1 cellular context compared by ENCODE assay signal in the genomic region with DNA sequence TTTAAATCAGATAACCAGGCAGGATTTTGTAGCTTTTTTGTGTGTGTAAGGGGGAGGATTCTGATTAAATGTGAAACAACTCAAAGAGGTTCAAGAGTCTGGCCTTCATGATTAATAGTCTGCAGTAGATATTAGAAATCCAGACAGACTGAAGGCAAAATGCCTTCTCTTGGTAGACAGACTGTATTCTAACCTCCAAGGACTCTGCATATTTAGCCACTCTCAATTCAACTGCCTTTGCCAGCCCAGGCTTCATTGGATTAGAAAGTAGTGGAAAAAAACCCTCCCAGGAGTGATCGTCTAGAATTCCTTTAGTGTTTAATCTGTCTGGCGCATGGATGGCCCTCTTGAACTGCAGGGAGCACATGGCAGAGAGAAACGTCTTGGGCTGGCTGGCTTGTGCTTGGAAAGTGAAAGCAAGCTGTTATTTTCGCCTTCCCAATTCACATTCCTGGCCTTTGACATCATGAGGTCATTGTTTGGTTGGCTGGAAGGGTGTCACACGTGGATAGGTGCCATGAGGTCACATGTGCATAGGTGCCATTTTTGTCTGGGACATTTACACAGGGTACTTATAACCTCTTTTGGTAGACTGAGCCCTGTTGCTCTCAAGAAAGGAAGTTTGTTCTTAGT.
TF ChIP-seq lines count a peak whose summit lies in the region.

No MANE protein-coding gene starts in this region.

TF ChIP-seq in IMR-90, 13 proteins besides CTCF, POLR2A, EP300 and RAD21 (continued from another document):
- TF ChIP-seq, protein P1, sequence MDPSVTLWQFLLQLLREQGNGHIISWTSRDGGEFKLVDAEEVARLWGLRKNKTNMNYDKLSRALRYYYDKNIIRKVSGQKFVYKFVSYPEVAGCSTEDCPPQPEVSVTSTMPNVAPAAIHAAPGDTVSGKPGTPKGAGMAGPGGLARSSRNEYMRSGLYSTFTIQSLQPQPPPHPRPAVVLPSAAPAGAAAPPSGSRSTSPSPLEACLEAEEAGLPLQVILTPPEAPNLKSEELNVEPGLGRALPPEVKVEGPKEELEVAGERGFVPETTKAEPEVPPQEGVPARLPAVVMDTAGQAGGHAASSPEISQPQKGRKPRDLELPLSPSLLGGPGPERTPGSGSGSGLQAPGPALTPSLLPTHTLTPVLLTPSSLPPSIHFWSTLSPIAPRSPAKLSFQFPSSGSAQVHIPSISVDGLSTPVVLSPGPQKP (IDR thresholded peaks at IDR 0.05; ENCODE audit: borderline replicate concordance, low read depth, low read length) = no peak
